In the genomic region with DNA sequence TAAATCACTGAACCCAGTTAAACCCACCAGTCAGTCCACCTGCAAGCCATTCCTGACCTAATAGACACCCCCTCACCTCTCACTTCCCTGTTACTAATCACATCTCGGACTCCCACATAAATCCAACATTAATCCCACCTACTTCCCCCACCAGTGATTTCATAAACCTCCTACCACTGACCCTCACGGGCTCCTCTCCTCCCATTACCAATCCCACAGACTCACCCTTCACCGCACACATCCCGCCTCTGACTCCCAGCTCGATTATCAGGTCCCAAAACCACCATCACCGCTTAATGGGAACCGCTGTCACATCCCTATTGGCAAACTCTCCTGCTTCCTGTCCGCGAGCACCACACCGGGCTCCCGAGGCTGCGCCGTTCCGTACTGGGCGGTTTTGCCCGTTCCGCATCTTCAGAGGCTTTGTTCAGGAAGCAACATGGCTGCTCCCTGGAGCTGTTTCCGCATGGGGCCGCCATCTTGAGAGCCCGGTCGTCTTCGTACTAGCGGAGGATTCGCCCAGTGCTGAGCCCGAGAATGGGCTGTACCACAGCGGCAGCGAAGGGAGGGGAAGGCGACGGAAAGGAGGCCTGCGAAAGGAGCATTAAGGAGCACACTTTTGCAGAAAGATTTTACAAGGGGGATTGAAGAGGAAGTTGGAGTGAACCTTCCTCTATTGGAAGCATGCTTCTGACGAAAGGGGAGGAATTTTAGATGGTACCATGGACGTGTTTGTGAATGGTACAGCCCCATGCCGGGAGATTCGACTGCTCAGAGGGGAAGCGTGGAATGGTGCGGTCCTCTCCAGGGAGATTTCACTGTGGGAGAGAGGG, we compare ENCODE assay signal across 1 cellular context.
TF ChIP-seq lines count a peak whose summit lies in the region.

A gene (minus strand): TSS at position 502 of the 833 bp plus-strand sequence. CDS start 1,825 bp downstream, outside the sequence.

TF ChIP-seq in HEK293, 187 proteins besides CTCF, POLR2A, EP300 and RAD21 (continued from another document):
- TF ChIP-seq, protein P1, sequence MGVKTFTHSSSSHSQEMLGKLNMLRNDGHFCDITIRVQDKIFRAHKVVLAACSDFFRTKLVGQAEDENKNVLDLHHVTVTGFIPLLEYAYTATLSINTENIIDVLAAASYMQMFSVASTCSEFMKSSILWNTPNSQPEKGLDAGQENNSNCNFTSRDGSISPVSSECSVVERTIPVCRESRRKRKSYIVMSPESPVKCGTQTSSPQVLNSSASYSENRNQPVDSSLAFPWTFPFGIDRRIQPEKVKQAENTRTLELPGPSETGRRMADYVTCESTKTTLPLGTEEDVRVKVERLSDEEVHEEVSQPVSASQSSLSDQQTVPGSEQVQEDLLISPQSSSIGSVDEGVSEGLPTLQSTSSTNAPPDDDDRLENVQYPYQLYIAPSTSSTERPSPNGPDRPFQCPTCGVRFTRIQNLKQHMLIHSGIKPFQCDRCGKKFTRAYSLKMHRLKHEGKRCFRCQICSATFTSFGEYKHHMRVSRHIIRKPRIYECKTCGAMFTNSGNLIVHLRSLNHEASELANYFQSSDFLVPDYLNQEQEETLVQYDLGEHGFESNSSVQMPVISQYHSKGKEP (tag by site-specific recombination; IDR thresholded peaks at IDR 0.05), result no peak
- TF ChIP-seq, protein P2, sequence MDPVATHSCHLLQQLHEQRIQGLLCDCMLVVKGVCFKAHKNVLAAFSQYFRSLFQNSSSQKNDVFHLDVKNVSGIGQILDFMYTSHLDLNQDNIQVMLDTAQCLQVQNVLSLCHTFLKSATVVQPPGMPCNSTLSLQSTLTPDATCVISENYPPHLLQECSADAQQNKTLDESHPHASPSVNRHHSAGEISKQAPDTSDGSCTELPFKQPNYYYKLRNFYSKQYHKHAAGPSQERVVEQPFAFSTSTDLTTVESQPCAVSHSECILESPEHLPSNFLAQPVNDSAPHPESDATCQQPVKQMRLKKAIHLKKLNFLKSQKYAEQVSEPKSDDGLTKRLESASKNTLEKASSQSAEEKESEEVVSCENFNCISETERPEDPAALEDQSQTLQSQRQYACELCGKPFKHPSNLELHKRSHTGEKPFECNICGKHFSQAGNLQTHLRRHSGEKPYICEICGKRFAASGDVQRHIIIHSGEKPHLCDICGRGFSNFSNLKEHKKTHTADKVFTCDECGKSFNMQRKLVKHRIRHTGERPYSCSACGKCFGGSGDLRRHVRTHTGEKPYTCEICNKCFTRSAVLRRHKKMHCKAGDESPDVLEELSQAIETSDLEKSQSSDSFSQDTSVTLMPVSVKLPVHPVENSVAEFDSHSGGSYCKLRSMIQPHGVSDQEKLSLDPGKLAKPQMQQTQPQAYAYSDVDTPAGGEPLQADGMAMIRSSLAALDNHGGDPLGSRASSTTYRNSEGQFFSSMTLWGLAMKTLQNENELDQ (tag by site-specific recombination; IDR thresholded peaks at IDR 0.05; ENCODE audit: low read depth), result no peak
- TF ChIP-seq ZNF174 (tag by site-specific recombination; IDR thresholded peaks at IDR 0.05) (no peak), ZNF335 (tag by site-specific recombination; conservative IDR thresholded peaks at IDR 0.05) (peak; percentile 65), KLF16 (tag by site-specific recombination; IDR thresholded peaks at IDR 0.05) (no peak), ZNF354C (tag by site-specific recombination; IDR thresholded peaks at IDR 0.05; ENCODE audit: borderline replicate concordance, low read depth) (no peak), ZNF670 (tag by site-specific recombination; IDR thresholded peaks at IDR 0.05; ENCODE audit: low read depth) (no peak), ZNF394 (tag by site-specific recombination; IDR thresholded peaks at IDR 0.05; ENCODE audit: borderline replicate concordance) (no peak; the same call in 1 of the 2 replicates), BCL11A (tag by site-specific recombination; IDR thresholded peaks at IDR 0.05; ENCODE audit: low read depth) (no peak), KLF1 (tag by site-specific recombination; IDR thresholded peaks at IDR 0.05) (no peak), ZNF776 (tag by site-specific recombination; IDR thresholded peaks at IDR 0.05; ENCODE audit: borderline replicate concordance) (no peak), ZNF214 (tag by site-specific recombination; IDR thresholded peaks at IDR 0.05; ENCODE audit: borderline replicate concordance) (no peak), ZFHX2 (tag by site-specific recombination; conservative IDR thresholded peaks at IDR 0.05) (peak; percentile 94), MZF1 (tag by site-specific recombination; IDR thresholded peaks at IDR 0.05; ENCODE audit: borderline replicate concordance) (0 out of 2 replicates have a peak, but pooled peaks have one; percentile 12), ZXDB (tag by site-specific recombination; IDR thresholded peaks at IDR 0.05) (peak; percentile 80; the same call in 1 of the 2 replicates), ZNF624 (tag by site-specific recombination; IDR thresholded peaks at IDR 0.05) (no peak), WT1 (tag by site-specific recombination; IDR thresholded peaks at IDR 0.05) (peak; percentile 38; the same call in 1 of the 2 replicates), ZBTB17 (tag by site-specific recombination; IDR thresholded peaks at IDR 0.05) (peak; percentile 88)
- TF ChIP-seq, protein P3, sequence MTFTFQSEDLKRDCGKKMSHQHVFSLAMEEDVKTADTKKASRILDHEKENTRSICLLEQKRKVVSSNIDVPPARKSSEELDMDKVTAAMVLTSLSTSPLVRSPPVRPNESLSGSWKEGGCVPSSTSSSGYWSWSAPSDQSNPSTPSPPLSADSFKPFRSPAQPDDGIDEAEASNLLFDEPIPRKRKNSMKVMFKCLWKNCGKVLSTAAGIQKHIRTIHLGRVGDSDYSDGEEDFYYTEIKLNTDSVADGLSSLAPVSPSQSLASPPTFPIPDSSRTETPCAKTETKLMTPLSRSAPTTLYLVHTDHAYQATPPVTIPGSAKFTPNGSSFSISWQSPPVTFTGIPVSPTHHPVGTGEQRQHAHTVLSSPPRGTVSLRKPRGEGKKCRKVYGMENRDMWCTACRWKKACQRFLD (tag by site-specific recombination; IDR thresholded peaks at IDR 0.05), result no peak
- TF ChIP-seq, protein P4, sequence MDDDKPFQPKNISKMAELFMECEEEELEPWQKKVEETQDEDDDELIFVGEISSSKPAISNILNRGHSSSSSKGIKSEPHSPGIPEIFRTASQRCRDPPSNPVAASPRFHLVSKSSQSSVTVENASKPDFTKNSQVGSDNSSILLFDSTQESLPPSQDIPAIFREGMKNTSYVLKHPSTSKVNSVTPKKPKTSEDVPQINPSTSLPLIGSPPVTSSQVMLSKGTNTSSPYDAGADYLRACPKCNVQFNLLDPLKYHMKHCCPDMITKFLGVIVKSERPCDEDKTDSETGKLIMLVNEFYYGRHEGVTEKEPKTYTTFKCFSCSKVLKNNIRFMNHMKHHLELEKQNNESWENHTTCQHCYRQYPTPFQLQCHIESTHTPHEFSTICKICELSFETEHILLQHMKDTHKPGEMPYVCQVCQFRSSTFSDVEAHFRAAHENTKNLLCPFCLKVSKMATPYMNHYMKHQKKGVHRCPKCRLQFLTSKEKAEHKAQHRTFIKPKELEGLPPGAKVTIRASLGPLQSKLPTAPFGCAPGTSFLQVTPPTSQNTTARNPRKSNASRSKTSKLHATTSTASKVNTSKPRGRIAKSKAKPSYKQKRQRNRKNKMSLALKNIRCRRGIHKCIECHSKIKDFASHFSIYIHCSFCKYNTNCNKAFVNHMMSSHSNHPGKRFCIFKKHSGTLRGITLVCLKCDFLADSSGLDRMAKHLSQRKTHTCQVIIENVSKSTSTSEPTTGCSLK (tag by site-specific recombination; IDR thresholded peaks at IDR 0.05), result no peak
- TF ChIP-seq, protein P5, sequence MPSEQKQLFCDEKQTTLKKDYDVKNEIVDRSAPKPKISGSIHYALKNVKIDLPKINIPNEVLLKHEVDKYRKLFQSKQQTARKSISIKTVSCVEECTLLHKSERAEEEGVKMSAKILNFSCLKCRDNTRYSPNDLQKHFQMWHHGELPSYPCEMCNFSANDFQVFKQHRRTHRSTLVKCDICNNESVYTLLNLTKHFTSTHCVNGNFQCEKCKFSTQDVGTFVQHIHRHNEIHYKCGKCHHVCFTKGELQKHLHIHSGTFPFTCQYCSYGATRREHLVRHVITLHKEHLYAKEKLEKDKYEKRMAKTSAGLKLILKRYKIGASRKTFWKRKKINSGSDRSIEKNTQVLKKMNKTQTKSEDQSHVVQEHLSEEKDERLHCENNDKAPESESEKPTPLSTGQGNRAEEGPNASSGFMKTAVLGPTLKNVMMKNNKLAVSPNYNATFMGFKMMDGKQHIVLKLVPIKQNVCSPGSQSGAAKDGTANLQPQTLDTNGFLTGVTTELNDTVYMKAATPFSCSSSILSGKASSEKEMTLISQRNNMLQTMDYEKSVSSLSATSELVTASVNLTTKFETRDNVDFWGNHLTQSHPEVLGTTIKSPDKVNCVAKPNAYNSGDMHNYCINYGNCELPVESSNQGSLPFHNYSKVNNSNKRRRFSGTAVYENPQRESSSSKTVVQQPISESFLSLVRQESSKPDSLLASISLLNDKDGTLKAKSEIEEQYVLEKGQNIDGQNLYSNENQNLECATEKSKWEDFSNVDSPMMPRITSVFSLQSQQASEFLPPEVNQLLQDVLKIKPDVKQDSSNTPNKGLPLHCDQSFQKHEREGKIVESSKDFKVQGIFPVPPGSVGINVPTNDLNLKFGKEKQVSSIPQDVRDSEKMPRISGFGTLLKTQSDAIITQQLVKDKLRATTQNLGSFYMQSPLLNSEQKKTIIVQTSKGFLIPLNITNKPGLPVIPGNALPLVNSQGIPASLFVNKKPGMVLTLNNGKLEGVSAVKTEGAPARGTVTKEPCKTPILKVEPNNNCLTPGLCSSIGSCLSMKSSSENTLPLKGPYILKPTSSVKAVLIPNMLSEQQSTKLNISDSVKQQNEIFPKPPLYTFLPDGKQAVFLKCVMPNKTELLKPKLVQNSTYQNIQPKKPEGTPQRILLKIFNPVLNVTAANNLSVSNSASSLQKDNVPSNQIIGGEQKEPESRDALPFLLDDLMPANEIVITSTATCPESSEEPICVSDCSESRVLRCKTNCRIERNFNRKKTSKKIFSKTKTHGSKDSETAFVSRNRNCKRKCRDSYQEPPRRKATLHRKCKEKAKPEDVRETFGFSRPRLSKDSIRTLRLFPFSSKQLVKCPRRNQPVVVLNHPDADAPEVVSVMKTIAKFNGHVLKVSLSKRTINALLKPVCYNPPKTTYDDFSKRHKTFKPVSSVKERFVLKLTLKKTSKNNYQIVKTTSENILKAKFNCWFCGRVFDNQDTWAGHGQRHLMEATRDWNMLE (tag by site-specific recombination; conservative IDR thresholded peaks at IDR 0.05; ENCODE audit: low read depth), result peak; percentile 65; the same call in 1 of the 2 replicates
- TF ChIP-seq, protein P6, sequence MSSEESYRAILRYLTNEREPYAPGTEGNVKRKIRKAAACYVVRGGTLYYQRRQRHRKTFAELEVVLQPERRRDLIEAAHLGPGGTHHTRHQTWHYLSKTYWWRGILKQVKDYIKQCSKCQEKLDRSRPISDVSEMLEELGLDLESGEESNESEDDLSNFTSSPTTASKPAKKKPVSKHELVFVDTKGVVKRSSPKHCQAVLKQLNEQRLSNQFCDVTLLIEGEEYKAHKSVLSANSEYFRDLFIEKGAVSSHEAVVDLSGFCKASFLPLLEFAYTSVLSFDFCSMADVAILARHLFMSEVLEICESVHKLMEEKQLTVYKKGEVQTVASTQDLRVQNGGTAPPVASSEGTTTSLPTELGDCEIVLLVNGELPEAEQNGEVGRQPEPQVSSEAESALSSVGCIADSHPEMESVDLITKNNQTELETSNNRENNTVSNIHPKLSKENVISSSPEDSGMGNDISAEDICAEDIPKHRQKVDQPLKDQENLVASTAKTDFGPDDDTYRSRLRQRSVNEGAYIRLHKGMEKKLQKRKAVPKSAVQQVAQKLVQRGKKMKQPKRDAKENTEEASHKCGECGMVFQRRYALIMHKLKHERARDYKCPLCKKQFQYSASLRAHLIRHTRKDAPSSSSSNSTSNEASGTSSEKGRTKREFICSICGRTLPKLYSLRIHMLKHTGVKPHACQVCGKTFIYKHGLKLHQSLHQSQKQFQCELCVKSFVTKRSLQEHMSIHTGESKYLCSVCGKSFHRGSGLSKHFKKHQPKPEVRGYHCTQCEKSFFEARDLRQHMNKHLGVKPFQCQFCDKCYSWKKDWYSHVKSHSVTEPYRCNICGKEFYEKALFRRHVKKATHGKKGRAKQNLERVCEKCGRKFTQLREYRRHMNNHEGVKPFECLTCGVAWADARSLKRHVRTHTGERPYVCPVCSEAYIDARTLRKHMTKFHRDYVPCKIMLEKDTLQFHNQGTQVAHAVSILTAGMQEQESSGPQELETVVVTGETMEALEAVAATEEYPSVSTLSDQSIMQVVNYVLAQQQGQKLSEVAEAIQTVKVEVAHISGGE (tag by site-specific recombination; conservative IDR thresholded peaks at IDR 0.05; ENCODE audit: low read depth), result peak; percentile 92
